ENCODE assay signal across 8 cellular contexts in genomic region chr15:65530318-65531111, GRCh38. TPM values are rescaled to one million over a fixed set of nuclear protein-coding genes. Genes with fewer than 3 reads are reported as not detected.
DNase-seq lines count a peak whose midpoint lies in the region; ATAC-seq and TF ChIP-seq lines count a peak whose summit lies in the region.

HACD3 (plus strand) TSS chr15:65530463; CDS start chr15:65530632, 169 bp downstream.

- peak; percentile 73 for ATAC-seq in GM21723 (IDR thresholded peaks at IDR 0.05; ENCODE audit: unreplicated experiment)
- ATAC-seq in activated T-helper 17 cell treated with anti-CD3 and anti-CD28 coated beads, Interleukin-2, amount 50 U/mL, for 72 hours (replicated peaks) = peak; percentile 98
- peak; percentile 91 to 97 (median 96) for ATAC-seq in natural killer cell

- no peak for TF ChIP-seq CTCF in natural killer cell (IDR thresholded peaks at IDR 0.05)

- H3K27me3 Mint-ChIP-seq in activated T-helper 17 cell treated with anti-CD3 and anti-CD28 coated beads, Interleukin-2, amount 50 U/mL, for 72 hours = no peaks in the 10 kb centered on the region
- no peaks in the 10 kb centered on the region for H3K27me3 Mint-ChIP-seq in natural killer cell (ENCODE audit: low read depth in 2 of 2)

- intact Hi-C loops in natural killer cell (cut with micrococcal nuclease) = loop anchor here (1.0 kb wide), 1 partner anchor 17 kb away; no protein-coding TSS in a partner anchor

- H3K27ac Mint-ChIP-seq in activated T-helper 17 cell treated with anti-CD3 and anti-CD28 coated beads, Interleukin-2, amount 50 U/mL, for 72 hours = peak within 1 kb of the TSS; percentile 92
- H3K27ac Mint-ChIP-seq in natural killer cell = peak within 1 kb of the TSS; percentile 53 to 74

- peak within 1 kb of the TSS; percentile 88 for H3K4me3 Mint-ChIP-seq in activated T-helper 17 cell treated with anti-CD3 and anti-CD28 coated beads, Interleukin-2, amount 50 U/mL, for 72 hours
- H3K4me3 Mint-ChIP-seq in natural killer cell = peak within 1 kb of the TSS; percentile 88

- H3K4me1 Mint-ChIP-seq in activated T-helper 17 cell treated with anti-CD3 and anti-CD28 coated beads, Interleukin-2, amount 50 U/mL, for 72 hours = peaks cover 15% of the 10 kb centered on the region
- peaks cover 24 to 25% of the 10 kb centered on the region in 2 donors for H3K4me1 Mint-ChIP-seq in natural killer cell

- DNase-seq in DMS53 (lab: John Stamatoyannopoulos, UW) (peak; percentile 90), Kasumi-1 (lab: John Stamatoyannopoulos, UW) (peak; percentile 62 to 75), RPMI8226 (peak; percentile 97), fibroblast of peridontal ligament (ENCODE audit: extremely low read depth) (peak; percentile 56), natural killer cell (peak; percentile 83)
- peak; percentile 86 for DNase-seq in stimulated activated naive CD4-positive, alpha-beta T cell treated with Interleukin-2 at 50 U/mL for 16 hours (lab: John Stamatoyannopoulos, UW)

- H3K9me3 Mint-ChIP-seq in activated T-helper 17 cell treated with anti-CD3 and anti-CD28 coated beads, Interleukin-2, amount 50 U/mL, for 72 hours = no peaks in the 10 kb centered on the region
- no peaks in the 10 kb centered on the region for H3K9me3 Mint-ChIP-seq in natural killer cell

- H3K36me3 Mint-ChIP-seq in activated T-helper 17 cell treated with anti-CD3 and anti-CD28 coated beads, Interleukin-2, amount 50 U/mL, for 72 hours (ENCODE audit: low read depth) = no peaks in the 10 kb centered on the region
- H3K36me3 Mint-ChIP-seq in natural killer cell = no peaks in the 10 kb centered on the region

RNA-seq across cellular contexts. Expression of gene HACD3, which starts in this region (rescaled TPM):
- 10 to 100 TPM; 24.9 to 44.7 TPM for total RNA-seq in activated T-helper 17 cell treated with anti-CD3 and anti-CD28 coated beads, Interleukin-2, amount 50 U/mL, for 72 hours
- total RNA-seq in natural killer cell = 10 to 100 TPM; 13.5 to 24.7 (median 15.1) TPM

Comparison
In these comparisons a context has a peak if more than half of its experiments do, and no peak if none do; other contexts are left out.
1. Peak in every context shown above with its lines: DNase-seq and ATAC-seq.